ENCODE assay signal across 1 cellular context in the genomic region with DNA sequence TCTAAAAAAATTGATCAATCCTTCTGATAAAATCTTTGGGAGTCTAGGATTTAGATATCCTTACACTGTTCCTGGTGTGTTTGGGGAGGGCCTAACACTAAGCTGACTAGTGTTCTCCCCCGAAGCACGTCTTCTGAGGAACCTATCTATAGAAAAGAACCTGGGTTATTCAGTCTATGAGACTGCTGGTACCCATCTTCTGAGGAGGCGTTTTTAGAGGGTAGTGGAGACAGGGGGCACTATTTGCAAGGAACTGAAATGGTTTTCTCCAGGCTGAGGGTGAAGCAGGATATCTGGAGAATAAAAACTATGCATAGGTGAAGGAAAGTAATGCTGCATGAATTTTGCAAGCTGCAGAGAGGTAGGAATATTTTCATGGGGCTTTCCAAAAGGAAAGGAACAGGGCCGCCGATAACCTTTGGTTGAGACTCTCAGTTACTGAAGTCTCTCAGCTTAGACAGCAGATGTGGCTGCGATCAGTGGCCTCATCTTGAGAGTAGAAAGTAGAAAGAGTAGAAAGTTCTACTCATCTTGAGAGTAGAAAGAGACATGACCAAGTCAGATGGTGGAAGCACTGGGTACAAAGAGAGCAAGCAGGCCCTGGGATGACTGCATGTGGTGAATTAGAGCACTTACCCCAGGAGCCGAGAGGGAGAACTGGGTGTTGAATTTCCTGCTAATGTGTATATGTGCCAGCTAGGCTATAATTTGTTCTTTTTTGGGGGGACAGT.
TF ChIP-seq lines count a peak whose summit lies in the region.

No MANE protein-coding gene starts in this region.

TF ChIP-seq in GM12878, 131 proteins besides CTCF, POLR2A, EP300 and RAD21 (continued from another document):
- TF ChIP-seq, protein P1, sequence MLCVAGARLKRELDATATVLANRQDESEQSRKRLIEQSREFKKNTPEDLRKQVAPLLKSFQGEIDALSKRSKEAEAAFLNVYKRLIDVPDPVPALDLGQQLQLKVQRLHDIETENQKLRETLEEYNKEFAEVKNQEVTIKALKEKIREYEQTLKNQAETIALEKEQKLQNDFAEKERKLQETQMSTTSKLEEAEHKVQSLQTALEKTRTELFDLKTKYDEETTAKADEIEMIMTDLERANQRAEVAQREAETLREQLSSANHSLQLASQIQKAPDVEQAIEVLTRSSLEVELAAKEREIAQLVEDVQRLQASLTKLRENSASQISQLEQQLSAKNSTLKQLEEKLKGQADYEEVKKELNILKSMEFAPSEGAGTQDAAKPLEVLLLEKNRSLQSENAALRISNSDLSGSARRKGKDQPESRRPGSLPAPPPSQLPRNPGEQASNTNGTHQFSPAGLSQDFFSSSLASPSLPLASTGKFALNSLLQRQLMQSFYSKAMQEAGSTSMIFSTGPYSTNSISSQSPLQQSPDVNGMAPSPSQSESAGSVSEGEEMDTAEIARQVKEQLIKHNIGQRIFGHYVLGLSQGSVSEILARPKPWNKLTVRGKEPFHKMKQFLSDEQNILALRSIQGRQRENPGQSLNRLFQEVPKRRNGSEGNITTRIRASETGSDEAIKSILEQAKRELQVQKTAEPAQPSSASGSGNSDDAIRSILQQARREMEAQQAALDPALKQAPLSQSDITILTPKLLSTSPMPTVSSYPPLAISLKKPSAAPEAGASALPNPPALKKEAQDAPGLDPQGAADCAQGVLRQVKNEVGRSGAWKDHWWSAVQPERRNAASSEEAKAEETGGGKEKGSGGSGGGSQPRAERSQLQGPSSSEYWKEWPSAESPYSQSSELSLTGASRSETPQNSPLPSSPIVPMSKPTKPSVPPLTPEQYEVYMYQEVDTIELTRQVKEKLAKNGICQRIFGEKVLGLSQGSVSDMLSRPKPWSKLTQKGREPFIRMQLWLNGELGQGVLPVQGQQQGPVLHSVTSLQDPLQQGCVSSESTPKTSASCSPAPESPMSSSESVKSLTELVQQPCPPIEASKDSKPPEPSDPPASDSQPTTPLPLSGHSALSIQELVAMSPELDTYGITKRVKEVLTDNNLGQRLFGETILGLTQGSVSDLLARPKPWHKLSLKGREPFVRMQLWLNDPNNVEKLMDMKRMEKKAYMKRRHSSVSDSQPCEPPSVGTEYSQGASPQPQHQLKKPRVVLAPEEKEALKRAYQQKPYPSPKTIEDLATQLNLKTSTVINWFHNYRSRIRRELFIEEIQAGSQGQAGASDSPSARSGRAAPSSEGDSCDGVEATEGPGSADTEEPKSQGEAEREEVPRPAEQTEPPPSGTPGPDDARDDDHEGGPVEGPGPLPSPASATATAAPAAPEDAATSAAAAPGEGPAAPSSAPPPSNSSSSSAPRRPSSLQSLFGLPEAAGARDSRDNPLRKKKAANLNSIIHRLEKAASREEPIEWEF (IDR thresholded peaks at IDR 0.05; ENCODE audit: insufficient replicate concordance, low read depth, low read length): no peak
- TF ChIP-seq PAX8 (IDR thresholded peaks at IDR 0.05) (no peak), YY1 (IDR thresholded peaks at IDR 0.05; ENCODE audit: low read depth, low read length) (no peak), NRF1 (conservative IDR thresholded peaks at IDR 0.05; ENCODE audit: low read depth, low read length) (no peak), HDGF (IDR thresholded peaks at IDR 0.05) (no peak), HCFC1 (IDR thresholded peaks at IDR 0.05; ENCODE audit: low read length) (no peak)
- TF ChIP-seq, protein P2, sequence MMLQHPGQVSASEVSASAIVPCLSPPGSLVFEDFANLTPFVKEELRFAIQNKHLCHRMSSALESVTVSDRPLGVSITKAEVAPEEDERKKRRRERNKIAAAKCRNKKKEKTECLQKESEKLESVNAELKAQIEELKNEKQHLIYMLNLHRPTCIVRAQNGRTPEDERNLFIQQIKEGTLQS (IDR thresholded peaks at IDR 0.05; ENCODE audit: borderline replicate concordance, extremely low read depth, low read depth, low read length): no peak
- TF ChIP-seq, protein P3, sequence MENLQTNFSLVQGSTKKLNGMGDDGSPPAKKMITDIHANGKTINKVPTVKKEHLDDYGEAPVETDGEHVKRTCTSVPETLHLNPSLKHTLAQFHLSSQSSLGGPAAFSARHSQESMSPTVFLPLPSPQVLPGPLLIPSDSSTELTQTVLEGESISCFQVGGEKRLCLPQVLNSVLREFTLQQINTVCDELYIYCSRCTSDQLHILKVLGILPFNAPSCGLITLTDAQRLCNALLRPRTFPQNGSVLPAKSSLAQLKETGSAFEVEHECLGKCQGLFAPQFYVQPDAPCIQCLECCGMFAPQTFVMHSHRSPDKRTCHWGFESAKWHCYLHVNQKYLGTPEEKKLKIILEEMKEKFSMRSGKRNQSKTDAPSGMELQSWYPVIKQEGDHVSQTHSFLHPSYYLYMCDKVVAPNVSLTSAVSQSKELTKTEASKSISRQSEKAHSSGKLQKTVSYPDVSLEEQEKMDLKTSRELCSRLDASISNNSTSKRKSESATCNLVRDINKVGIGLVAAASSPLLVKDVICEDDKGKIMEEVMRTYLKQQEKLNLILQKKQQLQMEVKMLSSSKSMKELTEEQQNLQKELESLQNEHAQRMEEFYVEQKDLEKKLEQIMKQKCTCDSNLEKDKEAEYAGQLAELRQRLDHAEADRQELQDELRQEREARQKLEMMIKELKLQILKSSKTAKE (IDR thresholded peaks at IDR 0.05; ENCODE audit: low read depth, poor library complexity, severe bottlenecking): no peak
- TF ChIP-seq, protein P4, sequence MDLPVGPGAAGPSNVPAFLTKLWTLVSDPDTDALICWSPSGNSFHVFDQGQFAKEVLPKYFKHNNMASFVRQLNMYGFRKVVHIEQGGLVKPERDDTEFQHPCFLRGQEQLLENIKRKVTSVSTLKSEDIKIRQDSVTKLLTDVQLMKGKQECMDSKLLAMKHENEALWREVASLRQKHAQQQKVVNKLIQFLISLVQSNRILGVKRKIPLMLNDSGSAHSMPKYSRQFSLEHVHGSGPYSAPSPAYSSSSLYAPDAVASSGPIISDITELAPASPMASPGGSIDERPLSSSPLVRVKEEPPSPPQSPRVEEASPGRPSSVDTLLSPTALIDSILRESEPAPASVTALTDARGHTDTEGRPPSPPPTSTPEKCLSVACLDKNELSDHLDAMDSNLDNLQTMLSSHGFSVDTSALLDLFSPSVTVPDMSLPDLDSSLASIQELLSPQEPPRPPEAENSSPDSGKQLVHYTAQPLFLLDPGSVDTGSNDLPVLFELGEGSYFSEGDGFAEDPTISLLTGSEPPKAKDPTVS (IDR thresholded peaks at IDR 0.05; ENCODE audit: low read depth, low read length): no peak
TF ChIP-seq in GM12878: peak in this region for 0.
